ENCODE assay signal across 1 cellular context in the genomic region with DNA sequence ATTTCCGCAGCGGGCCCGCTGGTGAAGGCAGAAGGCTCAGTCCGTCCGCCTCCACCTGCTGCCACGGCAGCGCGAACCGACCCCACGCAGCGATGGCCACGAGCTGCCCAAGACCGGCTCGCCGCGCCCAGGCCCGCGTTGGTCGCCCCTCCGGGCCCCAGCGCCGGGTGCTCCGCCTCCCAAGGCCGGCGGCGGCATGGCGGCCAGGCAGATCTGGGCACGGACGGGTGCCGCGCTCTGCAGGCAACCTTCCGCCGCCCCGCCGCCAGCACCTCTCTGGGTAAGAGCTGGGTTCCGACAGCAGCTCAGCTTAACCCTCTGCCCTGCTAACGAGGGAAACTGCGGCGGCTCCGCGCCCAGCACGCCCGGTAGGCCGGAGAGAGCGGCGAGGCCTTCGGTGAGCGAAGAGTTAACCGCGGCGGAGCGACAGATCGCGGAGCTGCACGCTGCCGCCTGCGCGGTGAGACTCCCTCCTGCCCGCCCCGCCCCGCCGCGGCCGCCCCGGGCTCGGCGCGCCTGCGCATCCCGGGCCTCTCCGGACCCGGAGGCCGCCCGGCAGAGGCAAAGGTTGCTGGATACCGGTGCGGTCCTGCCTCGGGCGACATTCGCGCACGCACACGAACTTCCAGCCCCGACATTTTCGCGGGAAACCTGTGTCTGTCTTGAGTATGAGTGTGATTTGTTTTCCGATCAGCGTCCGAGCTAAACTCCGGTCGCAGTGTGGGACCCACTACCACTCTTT.
TF ChIP-seq lines count a peak whose summit lies in the region.

A gene (plus strand): TSS at position 177 of the 742 bp plus-strand sequence. CDS start 20 bp downstream, at position 197.

TF ChIP-seq in K562, 482 proteins besides CTCF, POLR2A, EP300 and RAD21 (continued from another document and continues in another):
- TF ChIP-seq, protein P1, sequence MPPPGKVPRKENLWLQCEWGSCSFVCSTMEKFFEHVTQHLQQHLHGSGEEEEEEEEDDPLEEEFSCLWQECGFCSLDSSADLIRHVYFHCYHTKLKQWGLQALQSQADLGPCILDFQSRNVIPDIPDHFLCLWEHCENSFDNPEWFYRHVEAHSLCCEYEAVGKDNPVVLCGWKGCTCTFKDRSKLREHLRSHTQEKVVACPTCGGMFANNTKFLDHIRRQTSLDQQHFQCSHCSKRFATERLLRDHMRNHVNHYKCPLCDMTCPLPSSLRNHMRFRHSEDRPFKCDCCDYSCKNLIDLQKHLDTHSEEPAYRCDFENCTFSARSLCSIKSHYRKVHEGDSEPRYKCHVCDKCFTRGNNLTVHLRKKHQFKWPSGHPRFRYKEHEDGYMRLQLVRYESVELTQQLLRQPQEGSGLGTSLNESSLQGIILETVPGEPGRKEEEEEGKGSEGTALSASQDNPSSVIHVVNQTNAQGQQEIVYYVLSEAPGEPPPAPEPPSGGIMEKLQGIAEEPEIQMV (tag; conservative IDR thresholded peaks at IDR 0.05; ENCODE audit: low read depth) = no peak
- TF ChIP-seq, protein P2, sequence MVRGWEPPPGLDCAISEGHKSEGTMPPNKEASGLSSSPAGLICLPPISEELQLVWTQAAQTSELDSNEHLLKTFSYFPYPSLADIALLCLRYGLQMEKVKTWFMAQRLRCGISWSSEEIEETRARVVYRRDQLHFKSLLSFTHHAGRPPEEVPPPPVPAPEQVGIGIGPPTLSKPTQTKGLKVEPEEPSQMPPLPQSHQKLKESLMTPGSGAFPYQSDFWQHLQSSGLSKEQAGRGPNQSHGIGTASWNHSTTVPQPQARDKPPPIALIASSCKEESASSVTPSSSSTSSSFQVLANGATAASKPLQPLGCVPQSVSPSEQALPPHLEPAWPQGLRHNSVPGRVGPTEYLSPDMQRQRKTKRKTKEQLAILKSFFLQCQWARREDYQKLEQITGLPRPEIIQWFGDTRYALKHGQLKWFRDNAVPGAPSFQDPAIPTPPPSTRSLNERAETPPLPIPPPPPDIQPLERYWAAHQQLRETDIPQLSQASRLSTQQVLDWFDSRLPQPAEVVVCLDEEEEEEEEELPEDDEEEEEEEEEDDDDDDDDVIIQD (CRISPR knock-in tag; IDR thresholded peaks at IDR 0.05) = 0 out of 2 replicates have a peak, but pooled peaks have one; percentile 64
- TF ChIP-seq RCOR1 (IDR thresholded peaks at IDR 0.05; ENCODE audit: borderline replicate concordance in 1 of 2, low read depth in 2 of 2, low read length in 2 of 2) (no peak), SMARCC2 (IDR thresholded peaks at IDR 0.05; ENCODE audit: low read depth) (no peak), ZNF780A (CRISPR knock-in tag; IDR thresholded peaks at IDR 0.05) (no peak), ZNF766 (CRISPR knock-in tag; conservative IDR thresholded peaks at IDR 0.05) (0 out of 2 replicates have a peak, but pooled peaks have one; percentile 32), CCNT2 (IDR thresholded peaks at IDR 0.05; ENCODE audit: borderline replicate concordance, extremely low read depth, insufficient read length, low read depth, low read length) (peak; percentile 66), CBFB (CRISPR knock-in tag; IDR thresholded peaks at IDR 0.05) (peak; percentile 95), POLR2B (IDR thresholded peaks at IDR 0.05; ENCODE audit: low read depth, partially characterized antibody) (peak; percentile 70), SMAD3 (CRISPR knock-in tag; conservative IDR thresholded peaks at IDR 0.05) (0 out of 2 replicates have a peak, but pooled peaks have one; percentile 60), SREBF2 (CRISPR knock-in tag; IDR thresholded peaks at IDR 0.05) (no peak), SMC3 (conservative IDR thresholded peaks at IDR 0.05; ENCODE audit: insufficient read depth, low read depth, low read length) (no peak), ZNF347 (CRISPR knock-in tag; IDR thresholded peaks at IDR 0.05; ENCODE audit: low read depth) (no peak), ZBTB8A (IDR thresholded peaks at IDR 0.05; ENCODE audit: partially characterized antibody) (no peak), SMAD2 (IDR thresholded peaks at IDR 0.05; ENCODE audit: low read depth, low read length) (no peak), ZNF140 (CRISPR knock-in tag; IDR thresholded peaks at IDR 0.05) (no peak), THRAP3 (IDR thresholded peaks at IDR 0.05; ENCODE audit: borderline replicate concordance) (no peak), NELFE (IDR thresholded peaks at IDR 0.05; ENCODE audit: insufficient read depth, insufficient read length) (no peak), CHCHD3 (CRISPR knock-in tag; IDR thresholded peaks at IDR 0.05) (no peak), KAT2B (IDR thresholded peaks at IDR 0.05; ENCODE audit: low read depth, low read length) (no peak), U2AF1 (optimal IDR thresholded peaks at IDR 0.05; ENCODE audit: low read depth, low read length) (peak; percentile 84), ETV5 (CRISPR knock-in tag; IDR thresholded peaks at IDR 0.05; ENCODE audit: low read depth) (peak; percentile 79), PHB2 (IDR thresholded peaks at IDR 0.05; ENCODE audit: low read depth) (no peak), TCF7 (IDR thresholded peaks at IDR 0.05; ENCODE audit: borderline replicate concordance) (no peak), SRSF3 (IDR thresholded peaks at IDR 0.05; ENCODE audit: insufficient read depth, low read length) (no peak), NEUROD1 (IDR thresholded peaks at IDR 0.05; ENCODE audit: borderline replicate concordance, low read depth, low read length, partially characterized antibody) (peak; percentile 10), FOXM1 (IDR thresholded peaks at IDR 0.05; ENCODE audit: low read depth) (0 out of 2 replicates have a peak, but pooled peaks have one; percentile 12), FOXM1 (CRISPR knock-in tag; IDR thresholded peaks at IDR 0.05; ENCODE audit: low read depth) (peak; percentile 97), GTF2A2 (tag; IDR thresholded peaks at IDR 0.05) (no peak), MTA2 (IDR thresholded peaks at IDR 0.05; ENCODE audit: low read depth) (no peak), NRF1 (conservative IDR thresholded peaks at IDR 0.05 in 1 of 2, IDR thresholded peaks at IDR 0.05 in 1 of 2) (peak; percentile 96), POLR3A (IDR thresholded peaks at IDR 0.05; ENCODE audit: borderline replicate concordance, extremely low read depth, insufficient read depth, insufficient read length) (no peak), POLR2AphosphoS5 (IDR thresholded peaks at IDR 0.05; ENCODE audit: control insufficient read depth, insufficient read depth, low read depth, low read length) (peak; percentile 81), ZFP30 (CRISPR knock-in tag; IDR thresholded peaks at IDR 0.05; ENCODE audit: borderline replicate concordance) (no peak), ARNT (IDR thresholded peaks at IDR 0.05) (no peak), CBFA2T2 (conservative IDR thresholded peaks at IDR 0.05) (no peak), PHF20 (IDR thresholded peaks at IDR 0.05; ENCODE audit: partially characterized antibody) (peak; percentile 89), SMARCB1 (IDR thresholded peaks at IDR 0.05; ENCODE audit: insufficient read length, low read depth) (no peak), MCM5 (IDR thresholded peaks at IDR 0.05; ENCODE audit: low read depth) (no peak), ZNF644 (tag; IDR thresholded peaks at IDR 0.05; ENCODE audit: low read depth) (no peak), STAT5A (IDR thresholded peaks at IDR 0.05; ENCODE audit: borderline replicate concordance, low read length) (no peak), CBX3 (IDR thresholded peaks at IDR 0.05; ENCODE audit: borderline replicate concordance in 1 of 2, low read length in 2 of 2) (peak in 1 of 2 experiments; percentile 0; a peak in 1 of 3 replicates), TAF7 (tag; IDR thresholded peaks at IDR 0.05) (peak; percentile 45; the same call in 1 of the 2 replicates), MYNN (IDR thresholded peaks at IDR 0.05) (peak; percentile 30; the same call in 1 of the 2 replicates), MYNN (CRISPR knock-in tag; IDR thresholded peaks at IDR 0.05) (no peak), ZZZ3 (IDR thresholded peaks at IDR 0.05) (no peak), MCM2 (IDR thresholded peaks at IDR 0.05; ENCODE audit: low read depth) (no peak), MAFF (IDR thresholded peaks at IDR 0.05; ENCODE audit: low read length) (no peak), NCOA1 (IDR thresholded peaks at IDR 0.05; ENCODE audit: low read depth) (no peak), PHF8 (IDR thresholded peaks at IDR 0.05; ENCODE audit: borderline replicate concordance, low read length) (peak; percentile 100), ZNF431 (CRISPR knock-in tag; IDR thresholded peaks at IDR 0.05) (peak; percentile 91)
- TF ChIP-seq, protein P3, sequence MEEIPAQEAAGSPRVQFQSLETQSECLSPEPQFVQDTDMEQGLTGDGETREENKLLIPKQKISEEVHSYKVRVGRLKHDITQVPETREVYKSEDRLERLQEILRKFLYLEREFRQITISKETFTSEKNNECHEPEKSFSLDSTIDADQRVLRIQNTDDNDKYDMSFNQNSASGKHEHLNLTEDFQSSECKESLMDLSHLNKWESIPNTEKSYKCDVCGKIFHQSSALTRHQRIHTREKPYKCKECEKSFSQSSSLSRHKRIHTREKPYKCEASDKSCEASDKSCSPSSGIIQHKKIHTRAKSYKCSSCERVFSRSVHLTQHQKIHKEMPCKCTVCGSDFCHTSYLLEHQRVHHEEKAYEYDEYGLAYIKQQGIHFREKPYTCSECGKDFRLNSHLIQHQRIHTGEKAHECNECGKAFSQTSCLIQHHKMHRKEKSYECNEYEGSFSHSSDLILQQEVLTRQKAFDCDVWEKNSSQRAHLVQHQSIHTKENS (CRISPR knock-in tag; IDR thresholded peaks at IDR 0.05) = no peak
- TF ChIP-seq, protein P4, sequence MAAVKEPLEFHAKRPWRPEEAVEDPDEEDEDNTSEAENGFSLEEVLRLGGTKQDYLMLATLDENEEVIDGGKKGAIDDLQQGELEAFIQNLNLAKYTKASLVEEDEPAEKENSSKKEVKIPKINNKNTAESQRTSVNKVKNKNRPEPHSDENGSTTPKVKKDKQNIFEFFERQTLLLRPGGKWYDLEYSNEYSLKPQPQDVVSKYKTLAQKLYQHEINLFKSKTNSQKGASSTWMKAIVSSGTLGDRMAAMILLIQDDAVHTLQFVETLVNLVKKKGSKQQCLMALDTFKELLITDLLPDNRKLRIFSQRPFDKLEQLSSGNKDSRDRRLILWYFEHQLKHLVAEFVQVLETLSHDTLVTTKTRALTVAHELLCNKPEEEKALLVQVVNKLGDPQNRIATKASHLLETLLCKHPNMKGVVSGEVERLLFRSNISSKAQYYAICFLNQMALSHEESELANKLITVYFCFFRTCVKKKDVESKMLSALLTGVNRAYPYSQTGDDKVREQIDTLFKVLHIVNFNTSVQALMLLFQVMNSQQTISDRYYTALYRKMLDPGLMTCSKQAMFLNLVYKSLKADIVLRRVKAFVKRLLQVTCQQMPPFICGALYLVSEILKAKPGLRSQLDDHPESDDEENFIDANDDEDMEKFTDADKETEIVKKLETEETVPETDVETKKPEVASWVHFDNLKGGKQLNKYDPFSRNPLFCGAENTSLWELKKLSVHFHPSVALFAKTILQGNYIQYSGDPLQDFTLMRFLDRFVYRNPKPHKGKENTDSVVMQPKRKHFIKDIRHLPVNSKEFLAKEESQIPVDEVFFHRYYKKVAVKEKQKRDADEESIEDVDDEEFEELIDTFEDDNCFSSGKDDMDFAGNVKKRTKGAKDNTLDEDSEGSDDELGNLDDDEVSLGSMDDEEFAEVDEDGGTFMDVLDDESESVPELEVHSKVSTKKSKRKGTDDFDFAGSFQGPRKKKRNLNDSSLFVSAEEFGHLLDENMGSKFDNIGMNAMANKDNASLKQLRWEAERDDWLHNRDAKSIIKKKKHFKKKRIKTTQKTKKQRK (IDR thresholded peaks at IDR 0.05; ENCODE audit: borderline replicate concordance, low read depth, low read length) = no peak
- TF ChIP-seq, protein P5, sequence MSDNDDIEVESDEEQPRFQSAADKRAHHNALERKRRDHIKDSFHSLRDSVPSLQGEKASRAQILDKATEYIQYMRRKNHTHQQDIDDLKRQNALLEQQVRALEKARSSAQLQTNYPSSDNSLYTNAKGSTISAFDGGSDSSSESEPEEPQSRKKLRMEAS (CRISPR knock-in tag; IDR thresholded peaks at IDR 0.05) = peak; percentile 94
- TF ChIP-seq, protein P6, sequence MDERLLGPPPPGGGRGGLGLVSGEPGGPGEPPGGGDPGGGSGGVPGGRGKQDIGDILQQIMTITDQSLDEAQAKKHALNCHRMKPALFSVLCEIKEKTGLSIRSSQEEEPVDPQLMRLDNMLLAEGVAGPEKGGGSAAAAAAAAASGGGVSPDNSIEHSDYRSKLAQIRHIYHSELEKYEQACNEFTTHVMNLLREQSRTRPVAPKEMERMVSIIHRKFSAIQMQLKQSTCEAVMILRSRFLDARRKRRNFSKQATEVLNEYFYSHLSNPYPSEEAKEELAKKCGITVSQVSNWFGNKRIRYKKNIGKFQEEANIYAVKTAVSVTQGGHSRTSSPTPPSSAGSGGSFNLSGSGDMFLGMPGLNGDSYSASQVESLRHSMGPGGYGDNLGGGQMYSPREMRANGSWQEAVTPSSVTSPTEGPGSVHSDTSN (CRISPR knock-in tag; IDR thresholded peaks at IDR 0.05; ENCODE audit: low read depth) = no peak
- TF ChIP-seq, protein P6 (tag; conservative IDR thresholded peaks at IDR 0.05; ENCODE audit: low read depth) = no peak
- TF ChIP-seq, protein P7, sequence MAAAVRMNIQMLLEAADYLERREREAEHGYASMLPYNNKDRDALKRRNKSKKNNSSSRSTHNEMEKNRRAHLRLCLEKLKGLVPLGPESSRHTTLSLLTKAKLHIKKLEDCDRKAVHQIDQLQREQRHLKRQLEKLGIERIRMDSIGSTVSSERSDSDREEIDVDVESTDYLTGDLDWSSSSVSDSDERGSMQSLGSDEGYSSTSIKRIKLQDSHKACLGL (CRISPR knock-in tag; IDR thresholded peaks at IDR 0.05; ENCODE audit: borderline replicate concordance, poor library complexity, severe bottlenecking) = no peak
- TF ChIP-seq, protein P8, sequence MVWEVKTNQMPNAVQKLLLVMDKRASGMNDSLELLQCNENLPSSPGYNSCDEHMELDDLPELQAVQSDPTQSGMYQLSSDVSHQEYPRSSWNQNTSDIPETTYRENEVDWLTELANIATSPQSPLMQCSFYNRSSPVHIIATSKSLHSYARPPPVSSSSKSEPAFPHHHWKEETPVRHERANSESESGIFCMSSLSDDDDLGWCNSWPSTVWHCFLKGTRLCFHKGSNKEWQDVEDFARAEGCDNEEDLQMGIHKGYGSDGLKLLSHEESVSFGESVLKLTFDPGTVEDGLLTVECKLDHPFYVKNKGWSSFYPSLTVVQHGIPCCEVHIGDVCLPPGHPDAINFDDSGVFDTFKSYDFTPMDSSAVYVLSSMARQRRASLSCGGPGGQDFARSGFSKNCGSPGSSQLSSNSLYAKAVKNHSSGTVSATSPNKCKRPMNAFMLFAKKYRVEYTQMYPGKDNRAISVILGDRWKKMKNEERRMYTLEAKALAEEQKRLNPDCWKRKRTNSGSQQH (CRISPR knock-in tag; IDR thresholded peaks at IDR 0.05) = peak; percentile 37; the same call in 1 of the 2 replicates
- TF ChIP-seq, protein P9, sequence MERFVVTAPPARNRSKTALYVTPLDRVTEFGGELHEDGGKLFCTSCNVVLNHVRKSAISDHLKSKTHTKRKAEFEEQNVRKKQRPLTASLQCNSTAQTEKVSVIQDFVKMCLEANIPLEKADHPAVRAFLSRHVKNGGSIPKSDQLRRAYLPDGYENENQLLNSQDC (CRISPR knock-in tag; IDR thresholded peaks at IDR 0.05) = 0 out of 2 replicates have a peak, but pooled peaks have one; percentile 31
